ENCODE assay signal across 8 cellular contexts in genomic region chr16:56424791-56425438, GRCh38. TPM values are rescaled to one million over a fixed set of nuclear protein-coding genes. Genes with fewer than 3 reads are reported as not detected.
A peak's percentile ranks its signal among the peaks of the same experiment; 100 is the strongest.
DNase-seq lines count a peak whose midpoint lies in the region; ATAC-seq and TF ChIP-seq lines count a peak whose summit lies in the region.

No MANE protein-coding gene starts in this region.

- H3K4me3 ChIP-seq in DND-41 (ENCODE audit: low read depth in 1 of 2, low read length in 2 of 2) (peak overlapping the region; percentile 72 to 90), thoracic aorta (peak overlapping the region; percentile 98)

- H3K27ac ChIP-seq in DND-41 (ENCODE audit: low read length) = peak overlapping the region; percentile 76
- H3K27ac ChIP-seq in thoracic aorta = peak overlapping the region; percentile 83 to 93

- H3K27me3 Mint-ChIP-seq in activated CD8-positive, alpha-beta memory T cell treated with anti-CD3 and anti-CD28 coated beads, Interleukin-2, amount 10 ng/mL, durations not matched to agents 7 days and 5 days = no peaks in the 10 kb centered on the region
- H3K27me3 Mint-ChIP-seq in natural killer cell (ENCODE audit: low read depth in 2 of 2) = no peaks in the 10 kb centered on the region

- H3K27ac Mint-ChIP-seq in activated CD8-positive, alpha-beta memory T cell treated with anti-CD3 and anti-CD28 coated beads, Interleukin-2, amount 10 ng/mL, durations not matched to agents 7 days and 5 days = peak overlapping the region; percentile 66
- peak overlapping the region; percentile 82 to 91 for H3K27ac Mint-ChIP-seq in natural killer cell

- DNase-seq in DND-41 (peak; percentile 73), KG1 (lab: John Stamatoyannopoulos, UW) (peak; percentile 27), erythroblast (lab: John Stamatoyannopoulos, UW) (peak; percentile 66 to 76), natural killer cell (peak; percentile 34), thoracic aorta (ENCODE audit: low spot score) (no peak), NCI-H1930 (lab: John Stamatoyannopoulos, UW) (no peak)
- DNase-seq in activated CD8-positive, alpha-beta memory T cell treated with anti-CD3 and anti-CD28 coated beads, Interleukin-2, amount 10 ng/mL, durations not matched to agents 7 days and 5 days = peak; percentile 46

- peaks cover 9% of the 10 kb centered on the region for H3K36me3 Mint-ChIP-seq in activated CD8-positive, alpha-beta memory T cell treated with anti-CD3 and anti-CD28 coated beads, Interleukin-2, amount 10 ng/mL, durations not matched to agents 7 days and 5 days
- H3K36me3 Mint-ChIP-seq in natural killer cell = no peaks in the 10 kb centered on the region

- H3K9me3 ChIP-seq in DND-41 (ENCODE audit: insufficient read depth, low read length, severe bottlenecking) (no peaks in the 10 kb centered on the region), thoracic aorta (no peaks in the 10 kb centered on the region)

- H3K4me1 ChIP-seq in DND-41 (ENCODE audit: insufficient read depth, low read length) = peaks cover 40% of the 10 kb centered on the region
- peaks cover 29 to 30% of the 10 kb centered on the region in 2 donors for H3K4me1 ChIP-seq in thoracic aorta (ENCODE audit: control insufficient read depth in 1 of 2, low read depth in 2 of 2)

- H3K27me3 ChIP-seq in DND-41 (ENCODE audit: insufficient read depth, low read length, poor library complexity) (no peaks in the 10 kb centered on the region), thoracic aorta (replicated peaks; ENCODE audit: insufficient read depth) (no peaks in the 10 kb centered on the region)

- peaks cover 52% of the 10 kb centered on the region for H3K4me1 Mint-ChIP-seq in activated CD8-positive, alpha-beta memory T cell treated with anti-CD3 and anti-CD28 coated beads, Interleukin-2, amount 10 ng/mL, durations not matched to agents 7 days and 5 days
- peaks cover 36 to 41% of the 10 kb centered on the region in 2 donors for H3K4me1 Mint-ChIP-seq in natural killer cell

- CTCF ChIA-PET in activated CD8-positive, alpha-beta memory T cell treated with anti-CD3 and anti-CD28 coated beads, Interleukin-2, amount 10 ng/mL, durations not matched to agents 7 days and 5 days (lab: Charles Lee) = no interaction called here

- peak overlapping the region; percentile 82 for H2AFZ ChIP-seq in DND-41 (ENCODE audit: low read depth, low read length)

- intact Hi-C loops in natural killer cell (cut with micrococcal nuclease) = loop anchor here (2.0 kb wide), 1 partner anchor 26 kb away; the partner anchor contains the start of genes NUDT21 and OGFOD1

- peak overlapping the region; percentile 93 for H3K4me3 Mint-ChIP-seq in activated CD8-positive, alpha-beta memory T cell treated with anti-CD3 and anti-CD28 coated beads, Interleukin-2, amount 10 ng/mL, durations not matched to agents 7 days and 5 days
- H3K4me3 Mint-ChIP-seq in natural killer cell = peak overlapping the region; percentile 96

- H3K9me3 Mint-ChIP-seq in activated CD8-positive, alpha-beta memory T cell treated with anti-CD3 and anti-CD28 coated beads, Interleukin-2, amount 10 ng/mL, durations not matched to agents 7 days and 5 days (ENCODE audit: low read depth) = no peaks in the 10 kb centered on the region
- H3K9me3 Mint-ChIP-seq in natural killer cell = no peaks in the 10 kb centered on the region

- peak; percentile 22 for TF ChIP-seq POLR2A in erythroblast (IDR thresholded peaks at IDR 0.05; ENCODE audit: low read length)

- H3K4me2 ChIP-seq in DND-41 (ENCODE audit: insufficient read depth, low read length) = peak overlapping the region; percentile 77

- peak overlapping the region; percentile 94 for H3K9ac ChIP-seq in DND-41 (ENCODE audit: low read depth, low read length)

- H3K36me3 ChIP-seq in DND-41 (ENCODE audit: insufficient read depth, low read length) = peaks cover 5% of the 10 kb centered on the region
- H3K36me3 ChIP-seq in thoracic aorta = no peaks in the 10 kb centered on the region

- ATAC-seq in DND-41 (ENCODE audit: insufficient read depth, low read depth) (peak; percentile 65), GM21723 (IDR thresholded peaks at IDR 0.05; ENCODE audit: unreplicated experiment) (peak; percentile 35), natural killer cell (peak; percentile 1 to 58 (median 48)), thoracic aorta (ENCODE audit: insufficient number of reproducible peaks, low FRiP score, low read depth) (peak; percentile 11)
- peak; percentile 48 for ATAC-seq in activated CD8-positive, alpha-beta memory T cell treated with anti-CD3 and anti-CD28 coated beads, Interleukin-2, amount 10 ng/mL, durations not matched to agents 7 days and 5 days

- H4K20me1 ChIP-seq in DND-41 (ENCODE audit: insufficient read depth, low read length) = peaks cover 41% of the 10 kb centered on the region

- H3K79me2 ChIP-seq in DND-41 (ENCODE audit: insufficient read depth, low read length) = peaks cover 53% of the 10 kb centered on the region

- TF ChIP-seq CTCF in DND-41 (IDR thresholded peaks at IDR 0.05; ENCODE audit: borderline replicate concordance, extremely low read depth, low read length, poor library complexity, severe bottlenecking) (no peak), natural killer cell (IDR thresholded peaks at IDR 0.05) (no peak), thoracic aorta (IDR thresholded peaks at IDR 0.05) (no peak)

RNA-seq across cellular contexts. Expression of gene AMFR, which starts 0.4 kb away (rescaled TPM):
- total RNA-seq in activated CD8-positive, alpha-beta memory T cell treated with anti-CD3 and anti-CD28 coated beads, Interleukin-2, amount 10 ng/mL, durations not matched to agents 7 days and 5 days = 10 to 100 TPM; 48.9 to 54.2 TPM
- total RNA-seq in natural killer cell (10 to 100 TPM; 58.4 to 87.1 (median 71.7) TPM), thoracic aorta (100 to 1,000 TPM; 153 to 209 TPM)

RNA-seq across cellular contexts. Expression of gene NUDT21, which starts 26.2 kb away (rescaled TPM):
- total RNA-seq in activated CD8-positive, alpha-beta memory T cell treated with anti-CD3 and anti-CD28 coated beads, Interleukin-2, amount 10 ng/mL, durations not matched to agents 7 days and 5 days = 100 to 1,000 TPM; 242 to 279 TPM
- 100 to 1,000 TPM in 1 of 3 donors, 10 to 100 TPM in 2; 78.1 to 108 (median 90.0) TPM for total RNA-seq in natural killer cell
- 10 to 100 TPM; 43.5 to 52.3 TPM for total RNA-seq in thoracic aorta

RNA-seq across cellular contexts. Expression of gene OGFOD1, which starts 26.4 kb away (rescaled TPM):
- total RNA-seq in activated CD8-positive, alpha-beta memory T cell treated with anti-CD3 and anti-CD28 coated beads, Interleukin-2, amount 10 ng/mL, durations not matched to agents 7 days and 5 days = 10 to 100 TPM; 41.9 to 63.1 TPM
- total RNA-seq in natural killer cell (10 to 100 TPM; 12.7 to 20.6 (median 13.1) TPM), thoracic aorta (10 to 100 TPM; 43.3 to 71.7 TPM)

Comparison
In these comparisons a context has a peak if more than half of its experiments do, and no peak if none do; other contexts are left out.
1. ATAC-seq: peak in every context shown above with its lines; median percentile 65 in DND-41; 48 in activated CD8-positive, alpha-beta memory T cell treated with anti-CD3 and anti-CD28 coated beads, Interleukin-2, amount 10 ng/mL, durations not matched to agents 7 days and 5 days; 48 in natural killer cell; 35 in GM21723; 11 in thoracic aorta.
2. DNase-seq: peak in DND-41 (single experiment), KG1 (single experiment), activated CD8-positive, alpha-beta memory T cell treated with anti-CD3 and anti-CD28 coated beads, Interleukin-2, amount 10 ng/mL, durations not matched to agents 7 days and 5 days (single experiment), erythroblast (2 of 2) and natural killer cell (single experiment); none in thoracic aorta (single experiment) and NCI-H1930 (0 of 2).